In the genomic region with DNA sequence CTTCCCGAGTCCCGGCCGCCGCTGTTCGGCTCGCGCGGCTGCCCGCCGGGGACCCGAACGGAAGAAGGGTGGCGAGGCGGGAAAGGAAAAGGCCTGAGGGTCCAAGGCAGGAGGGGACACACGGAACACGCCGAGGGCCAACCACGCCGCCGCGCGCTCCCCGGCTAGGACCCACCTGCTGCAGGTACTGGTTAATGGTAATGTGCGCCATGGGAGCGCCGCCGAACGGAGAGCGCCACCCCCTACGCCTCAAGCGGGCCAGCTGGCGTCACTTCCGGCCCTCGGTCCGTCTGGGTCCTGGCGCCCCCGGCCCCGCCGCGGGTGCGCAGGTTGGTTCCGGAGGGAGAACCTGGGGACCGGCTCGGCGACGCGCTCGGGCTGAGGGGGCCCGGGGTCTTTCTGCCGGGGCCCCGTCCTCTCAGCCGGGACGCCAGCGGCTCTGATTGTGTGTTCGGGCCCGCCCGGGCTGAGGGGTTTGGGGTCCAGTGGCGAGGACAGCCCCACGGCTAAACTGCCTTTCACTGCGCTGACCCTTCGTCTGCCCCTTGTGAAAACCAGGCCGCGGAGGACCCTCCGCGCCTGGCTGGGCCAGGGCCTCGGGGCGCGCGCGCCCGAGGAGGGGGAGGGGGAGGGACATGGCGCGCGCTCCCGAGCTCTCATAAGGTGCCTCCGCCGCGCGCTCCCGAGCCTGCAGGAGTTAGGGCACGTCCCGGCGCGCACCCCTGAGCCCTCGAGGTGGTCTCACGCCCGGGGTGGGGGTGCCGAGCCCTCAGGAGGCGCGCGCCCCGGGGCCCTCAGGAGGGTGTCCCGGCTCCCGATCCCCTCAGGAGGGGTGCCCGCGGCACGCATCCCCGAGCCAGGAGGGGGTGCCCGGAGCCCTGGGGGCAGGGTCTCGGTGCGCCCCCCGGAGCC, we compare ENCODE assay signal across 1 cellular context.
TF ChIP-seq lines count a peak whose summit lies in the region.

A gene (minus strand): TSS at position 246 of the 912 bp plus-strand sequence. CDS start 35 bp downstream, at position 211.

TF ChIP-seq in HepG2, 621 proteins besides CTCF, POLR2A, EP300 and RAD21 (continued from another document and continues in another):
- TF ChIP-seq, protein P1, sequence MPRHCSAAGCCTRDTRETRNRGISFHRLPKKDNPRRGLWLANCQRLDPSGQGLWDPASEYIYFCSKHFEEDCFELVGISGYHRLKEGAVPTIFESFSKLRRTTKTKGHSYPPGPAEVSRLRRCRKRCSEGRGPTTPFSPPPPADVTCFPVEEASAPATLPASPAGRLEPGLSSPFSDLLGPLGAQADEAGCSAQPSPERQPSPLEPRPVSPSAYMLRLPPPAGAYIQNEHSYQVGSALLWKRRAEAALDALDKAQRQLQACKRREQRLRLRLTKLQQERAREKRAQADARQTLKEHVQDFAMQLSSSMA (CRISPR knock-in tag; IDR thresholded peaks at IDR 0.05) = peak; percentile 83; the same call in 1 of the 2 replicates
- TF ChIP-seq RBM22 (optimal IDR thresholded peaks at IDR 0.05; ENCODE audit: low read length) (peak; percentile 85), PITX1 (CRISPR knock-in tag; IDR thresholded peaks at IDR 0.05) (peak; percentile 65; the same call in 1 of the 2 replicates), PHF21A (CRISPR knock-in tag; IDR thresholded peaks at IDR 0.05) (peak; percentile 81; the same call in 1 of the 2 replicates), NCOA2 (CRISPR knock-in tag; IDR thresholded peaks at IDR 0.05) (peak; percentile 52; the same call in 1 of the 2 replicates), NFIB (CRISPR knock-in tag; IDR thresholded peaks at IDR 0.05; ENCODE audit: borderline replicate concordance) (no peak), NFYC (CRISPR knock-in tag; IDR thresholded peaks at IDR 0.05) (peak; percentile 40; the same call in 1 of the 2 replicates), NFE2 (CRISPR knock-in tag; IDR thresholded peaks at IDR 0.05) (no peak), RXRA (CRISPR knock-in tag; IDR thresholded peaks at IDR 0.05) (peak; percentile 87; the same call in 1 of the 2 replicates), SP140L (CRISPR knock-in tag; IDR thresholded peaks at IDR 0.05; ENCODE audit: borderline replicate concordance) (peak; percentile 90; the same call in 1 of the 2 replicates), SNAI1 (CRISPR knock-in tag; IDR thresholded peaks at IDR 0.05; ENCODE audit: borderline replicate concordance) (0 out of 2 replicates have a peak, but pooled peaks have one; percentile 71), CENPX (CRISPR knock-in tag; IDR thresholded peaks at IDR 0.05) (no peak), THYN1 (CRISPR knock-in tag; IDR thresholded peaks at IDR 0.05; ENCODE audit: borderline replicate concordance, low read depth) (no peak), HNRNPL (IDR thresholded peaks at IDR 0.05; ENCODE audit: low read depth, low read length) (no peak), ZFP82 (CRISPR knock-in tag; IDR thresholded peaks at IDR 0.05; ENCODE audit: borderline replicate concordance) (peak; percentile 94), HOXA3 (CRISPR knock-in tag; IDR thresholded peaks at IDR 0.05) (peak; percentile 97), ZNF768 (CRISPR knock-in tag; IDR thresholded peaks at IDR 0.05) (peak; percentile 76), ZEB1 (IDR thresholded peaks at IDR 0.05; ENCODE audit: insufficient replicate concordance, low read depth) (no peak), RARA (CRISPR knock-in tag; IDR thresholded peaks at IDR 0.05) (peak; percentile 57), ZBTB21 (CRISPR knock-in tag; IDR thresholded peaks at IDR 0.05) (no peak), ZNF773 (CRISPR knock-in tag; IDR thresholded peaks at IDR 0.05; ENCODE audit: borderline replicate concordance) (peak; percentile 25; the same call in 1 of the 2 replicates), DR1 (CRISPR knock-in tag; IDR thresholded peaks at IDR 0.05) (peak; percentile 48; the same call in 1 of the 2 replicates), KDM2A (CRISPR knock-in tag; IDR thresholded peaks at IDR 0.05; ENCODE audit: borderline replicate concordance, low read depth) (peak; percentile 98), FOXM1 (CRISPR knock-in tag; IDR thresholded peaks at IDR 0.05) (no peak), ZNF510 (CRISPR knock-in tag; IDR thresholded peaks at IDR 0.05; ENCODE audit: low read depth) (0 out of 2 replicates have a peak, but pooled peaks have one; percentile 57), ZFP37 (CRISPR knock-in tag; IDR thresholded peaks at IDR 0.05; ENCODE audit: borderline replicate concordance) (no peak), ZMYM3 (CRISPR knock-in tag; IDR thresholded peaks at IDR 0.05) (no peak), ZSCAN12 (CRISPR knock-in tag; IDR thresholded peaks at IDR 0.05) (peak; percentile 47; the same call in 1 of the 2 replicates), ATM (IDR thresholded peaks at IDR 0.05; ENCODE audit: borderline replicate concordance) (no peak), EZH2 (conservative IDR thresholded peaks at IDR 0.05; ENCODE audit: low read depth, low read length) (no peak)
- TF ChIP-seq, protein P2, sequence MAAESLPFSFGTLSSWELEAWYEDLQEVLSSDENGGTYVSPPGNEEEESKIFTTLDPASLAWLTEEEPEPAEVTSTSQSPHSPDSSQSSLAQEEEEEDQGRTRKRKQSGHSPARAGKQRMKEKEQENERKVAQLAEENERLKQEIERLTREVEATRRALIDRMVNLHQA (CRISPR knock-in tag; IDR thresholded peaks at IDR 0.05) = no peak
- TF ChIP-seq, protein P3, sequence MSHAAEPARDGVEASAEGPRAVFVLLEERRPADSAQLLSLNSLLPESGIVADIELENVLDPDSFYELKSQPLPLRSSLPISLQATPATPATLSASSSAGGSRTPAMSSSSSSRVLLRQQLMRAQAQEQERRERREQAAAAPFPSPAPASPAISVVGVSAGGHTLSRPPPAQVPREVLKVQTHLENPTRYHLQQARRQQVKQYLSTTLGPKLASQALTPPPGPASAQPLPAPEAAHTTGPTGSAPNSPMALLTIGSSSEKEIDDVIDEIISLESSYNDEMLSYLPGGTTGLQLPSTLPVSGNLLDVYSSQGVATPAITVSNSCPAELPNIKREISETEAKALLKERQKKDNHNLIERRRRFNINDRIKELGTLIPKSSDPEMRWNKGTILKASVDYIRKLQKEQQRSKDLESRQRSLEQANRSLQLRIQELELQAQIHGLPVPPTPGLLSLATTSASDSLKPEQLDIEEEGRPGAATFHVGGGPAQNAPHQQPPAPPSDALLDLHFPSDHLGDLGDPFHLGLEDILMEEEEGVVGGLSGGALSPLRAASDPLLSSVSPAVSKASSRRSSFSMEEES (CRISPR knock-in tag; IDR thresholded peaks at IDR 0.05) = peak; percentile 44
- TF ChIP-seq, protein P4, sequence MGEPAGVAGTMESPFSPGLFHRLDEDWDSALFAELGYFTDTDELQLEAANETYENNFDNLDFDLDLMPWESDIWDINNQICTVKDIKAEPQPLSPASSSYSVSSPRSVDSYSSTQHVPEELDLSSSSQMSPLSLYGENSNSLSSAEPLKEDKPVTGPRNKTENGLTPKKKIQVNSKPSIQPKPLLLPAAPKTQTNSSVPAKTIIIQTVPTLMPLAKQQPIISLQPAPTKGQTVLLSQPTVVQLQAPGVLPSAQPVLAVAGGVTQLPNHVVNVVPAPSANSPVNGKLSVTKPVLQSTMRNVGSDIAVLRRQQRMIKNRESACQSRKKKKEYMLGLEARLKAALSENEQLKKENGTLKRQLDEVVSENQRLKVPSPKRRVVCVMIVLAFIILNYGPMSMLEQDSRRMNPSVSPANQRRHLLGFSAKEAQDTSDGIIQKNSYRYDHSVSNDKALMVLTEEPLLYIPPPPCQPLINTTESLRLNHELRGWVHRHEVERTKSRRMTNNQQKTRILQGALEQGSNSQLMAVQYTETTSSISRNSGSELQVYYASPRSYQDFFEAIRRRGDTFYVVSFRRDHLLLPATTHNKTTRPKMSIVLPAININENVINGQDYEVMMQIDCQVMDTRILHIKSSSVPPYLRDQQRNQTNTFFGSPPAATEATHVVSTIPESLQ (CRISPR knock-in tag; conservative IDR thresholded peaks at IDR 0.05) = 0 out of 2 replicates have a peak, but pooled peaks have one; percentile 76
- TF ChIP-seq, protein P5, sequence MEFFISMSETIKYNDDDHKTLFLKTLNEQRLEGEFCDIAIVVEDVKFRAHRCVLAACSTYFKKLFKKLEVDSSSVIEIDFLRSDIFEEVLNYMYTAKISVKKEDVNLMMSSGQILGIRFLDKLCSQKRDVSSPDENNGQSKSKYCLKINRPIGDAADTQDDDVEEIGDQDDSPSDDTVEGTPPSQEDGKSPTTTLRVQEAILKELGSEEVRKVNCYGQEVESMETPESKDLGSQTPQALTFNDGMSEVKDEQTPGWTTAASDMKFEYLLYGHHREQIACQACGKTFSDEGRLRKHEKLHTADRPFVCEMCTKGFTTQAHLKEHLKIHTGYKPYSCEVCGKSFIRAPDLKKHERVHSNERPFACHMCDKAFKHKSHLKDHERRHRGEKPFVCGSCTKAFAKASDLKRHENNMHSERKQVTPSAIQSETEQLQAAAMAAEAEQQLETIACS (CRISPR knock-in tag; IDR thresholded peaks at IDR 0.05) = peak; percentile 96
- TF ChIP-seq, protein P6, sequence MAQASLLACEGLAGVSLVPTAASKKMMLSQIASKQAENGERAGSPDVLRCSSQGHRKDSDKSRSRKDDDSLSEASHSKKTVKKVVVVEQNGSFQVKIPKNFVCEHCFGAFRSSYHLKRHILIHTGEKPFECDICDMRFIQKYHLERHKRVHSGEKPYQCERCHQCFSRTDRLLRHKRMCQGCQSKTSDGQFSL (CRISPR knock-in tag; IDR thresholded peaks at IDR 0.05) = peak; percentile 63
- TF ChIP-seq, protein P7, sequence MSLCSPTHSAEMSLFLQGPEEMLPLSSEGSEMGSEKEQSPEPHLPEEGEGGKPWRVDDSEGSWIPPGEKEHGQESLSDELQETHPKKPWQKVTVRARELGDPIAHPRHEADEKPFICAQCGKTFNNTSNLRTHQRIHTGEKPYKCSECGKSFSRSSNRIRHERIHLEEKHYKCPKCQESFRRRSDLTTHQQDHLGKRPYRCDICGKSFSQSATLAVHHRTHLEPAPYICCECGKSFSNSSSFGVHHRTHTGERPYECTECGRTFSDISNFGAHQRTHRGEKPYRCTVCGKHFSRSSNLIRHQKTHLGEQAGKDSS (CRISPR knock-in tag; IDR thresholded peaks at IDR 0.05; ENCODE audit: borderline replicate concordance, low read depth) = peak; percentile 92
- TF ChIP-seq, protein P8, sequence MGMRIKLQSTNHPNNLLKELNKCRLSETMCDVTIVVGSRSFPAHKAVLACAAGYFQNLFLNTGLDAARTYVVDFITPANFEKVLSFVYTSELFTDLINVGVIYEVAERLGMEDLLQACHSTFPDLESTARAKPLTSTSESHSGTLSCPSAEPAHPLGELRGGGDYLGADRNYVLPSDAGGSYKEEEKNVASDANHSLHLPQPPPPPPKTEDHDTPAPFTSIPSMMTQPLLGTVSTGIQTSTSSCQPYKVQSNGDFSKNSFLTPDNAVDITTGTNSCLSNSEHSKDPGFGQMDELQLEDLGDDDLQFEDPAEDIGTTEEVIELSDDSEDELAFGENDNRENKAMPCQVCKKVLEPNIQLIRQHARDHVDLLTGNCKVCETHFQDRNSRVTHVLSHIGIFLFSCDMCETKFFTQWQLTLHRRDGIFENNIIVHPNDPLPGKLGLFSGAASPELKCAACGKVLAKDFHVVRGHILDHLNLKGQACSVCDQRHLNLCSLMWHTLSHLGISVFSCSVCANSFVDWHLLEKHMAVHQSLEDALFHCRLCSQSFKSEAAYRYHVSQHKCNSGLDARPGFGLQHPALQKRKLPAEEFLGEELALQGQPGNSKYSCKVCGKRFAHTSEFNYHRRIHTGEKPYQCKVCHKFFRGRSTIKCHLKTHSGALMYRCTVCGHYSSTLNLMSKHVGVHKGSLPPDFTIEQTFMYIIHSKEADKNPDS (CRISPR knock-in tag; IDR thresholded peaks at IDR 0.05) = no peak
- TF ChIP-seq, protein P9, sequence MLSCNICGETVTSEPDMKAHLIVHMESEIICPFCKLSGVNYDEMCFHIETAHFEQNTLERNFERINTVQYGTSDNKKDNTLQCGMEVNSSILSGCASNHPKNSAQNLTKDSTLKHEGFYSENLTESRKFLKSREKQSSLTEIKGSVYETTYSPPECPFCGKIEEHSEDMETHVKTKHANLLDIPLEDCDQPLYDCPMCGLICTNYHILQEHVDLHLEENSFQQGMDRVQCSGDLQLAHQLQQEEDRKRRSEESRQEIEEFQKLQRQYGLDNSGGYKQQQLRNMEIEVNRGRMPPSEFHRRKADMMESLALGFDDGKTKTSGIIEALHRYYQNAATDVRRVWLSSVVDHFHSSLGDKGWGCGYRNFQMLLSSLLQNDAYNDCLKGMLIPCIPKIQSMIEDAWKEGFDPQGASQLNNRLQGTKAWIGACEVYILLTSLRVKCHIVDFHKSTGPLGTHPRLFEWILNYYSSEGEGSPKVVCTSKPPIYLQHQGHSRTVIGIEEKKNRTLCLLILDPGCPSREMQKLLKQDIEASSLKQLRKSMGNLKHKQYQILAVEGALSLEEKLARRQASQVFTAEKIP (CRISPR knock-in tag; IDR thresholded peaks at IDR 0.05; ENCODE audit: borderline replicate concordance) = no peak
- TF ChIP-seq, protein P10, sequence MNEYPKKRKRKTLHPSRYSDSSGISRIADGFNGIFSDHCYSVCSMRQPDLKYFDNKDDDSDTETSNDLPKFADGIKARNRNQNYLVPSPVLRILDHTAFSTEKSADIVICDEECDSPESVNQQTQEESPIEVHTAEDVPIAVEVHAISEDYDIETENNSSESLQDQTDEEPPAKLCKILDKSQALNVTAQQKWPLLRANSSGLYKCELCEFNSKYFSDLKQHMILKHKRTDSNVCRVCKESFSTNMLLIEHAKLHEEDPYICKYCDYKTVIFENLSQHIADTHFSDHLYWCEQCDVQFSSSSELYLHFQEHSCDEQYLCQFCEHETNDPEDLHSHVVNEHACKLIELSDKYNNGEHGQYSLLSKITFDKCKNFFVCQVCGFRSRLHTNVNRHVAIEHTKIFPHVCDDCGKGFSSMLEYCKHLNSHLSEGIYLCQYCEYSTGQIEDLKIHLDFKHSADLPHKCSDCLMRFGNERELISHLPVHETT (CRISPR knock-in tag; conservative IDR thresholded peaks at IDR 0.05) = peak; percentile 99
- TF ChIP-seq, protein P11, sequence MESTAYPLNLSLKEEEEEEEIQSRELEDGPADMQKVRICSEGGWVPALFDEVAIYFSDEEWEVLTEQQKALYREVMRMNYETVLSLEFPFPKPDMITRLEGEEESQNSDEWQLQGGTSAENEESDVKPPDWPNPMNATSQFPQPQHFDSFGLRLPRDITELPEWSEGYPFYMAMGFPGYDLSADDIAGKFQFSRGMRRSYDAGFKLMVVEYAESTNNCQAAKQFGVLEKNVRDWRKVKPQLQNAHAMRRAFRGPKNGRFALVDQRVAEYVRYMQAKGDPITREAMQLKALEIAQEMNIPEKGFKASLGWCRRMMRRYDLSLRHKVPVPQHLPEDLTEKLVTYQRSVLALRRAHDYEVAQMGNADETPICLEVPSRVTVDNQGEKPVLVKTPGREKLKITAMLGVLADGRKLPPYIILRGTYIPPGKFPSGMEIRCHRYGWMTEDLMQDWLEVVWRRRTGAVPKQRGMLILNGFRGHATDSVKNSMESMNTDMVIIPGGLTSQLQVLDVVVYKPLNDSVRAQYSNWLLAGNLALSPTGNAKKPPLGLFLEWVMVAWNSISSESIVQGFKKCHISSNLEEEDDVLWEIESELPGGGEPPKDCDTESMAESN (CRISPR knock-in tag; conservative IDR thresholded peaks at IDR 0.05) = peak; percentile 94
- TF ChIP-seq, protein P12, sequence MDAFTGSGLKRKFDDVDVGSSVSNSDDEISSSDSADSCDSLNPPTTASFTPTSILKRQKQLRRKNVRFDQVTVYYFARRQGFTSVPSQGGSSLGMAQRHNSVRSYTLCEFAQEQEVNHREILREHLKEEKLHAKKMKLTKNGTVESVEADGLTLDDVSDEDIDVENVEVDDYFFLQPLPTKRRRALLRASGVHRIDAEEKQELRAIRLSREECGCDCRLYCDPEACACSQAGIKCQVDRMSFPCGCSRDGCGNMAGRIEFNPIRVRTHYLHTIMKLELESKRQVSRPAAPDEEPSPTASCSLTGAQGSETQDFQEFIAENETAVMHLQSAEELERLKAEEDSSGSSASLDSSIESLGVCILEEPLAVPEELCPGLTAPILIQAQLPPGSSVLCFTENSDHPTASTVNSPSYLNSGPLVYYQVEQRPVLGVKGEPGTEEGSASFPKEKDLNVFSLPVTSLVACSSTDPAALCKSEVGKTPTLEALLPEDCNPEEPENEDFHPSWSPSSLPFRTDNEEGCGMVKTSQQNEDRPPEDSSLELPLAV (CRISPR knock-in tag; conservative IDR thresholded peaks at IDR 0.05; ENCODE audit: low read depth) = 0 out of 2 replicates have a peak, but pooled peaks have one; percentile 2
